16 cellular contexts compared by ENCODE assay signal in genomic region chr9:113562653-113563381, GRCh38.
DNase-seq lines count a peak whose midpoint lies in the region; ATAC-seq and TF ChIP-seq lines count a peak whose summit lies in the region.
"Had no signal": no experiment of that assay in that cellular context is flagged by ENCODE, and none has a peak within 500 bp of the region (broad histone marks: within the 10 kb centered on the region; RNA-seq: fewer than 3 reads in every experiment).

No MANE protein-coding gene starts in this region.

- H3K27ac Mint-ChIP-seq in activated T-cell treated with anti-CD3 and anti-CD28 coated beads, Interleukin-2, amount 50 U/mL, for 24 hours: peak overlapping the region; percentile 44
- no peak overlapping the region for H3K27ac Mint-ChIP-seq in endothelial cell (ENCODE audit: unreplicated experiment)
- peak overlapping the region; percentile 56 to 87 for H3K27ac Mint-ChIP-seq in natural killer cell treated with Interleukin-12 subunit alpha and Interleukin-12 subunit beta and Interleukin-15 and Interleukin-18, amount 100 ng/mL, for 72 hours
- H3K27ac Mint-ChIP-seq: H9 had no signal

- H3K36me3 Mint-ChIP-seq in activated T-cell treated with anti-CD3 and anti-CD28 coated beads, Interleukin-2, amount 50 U/mL, for 24 hours (ENCODE audit: low read depth): peaks cover 4% of the 10 kb centered on the region
- peaks cover 54% of the 10 kb centered on the region for H3K36me3 Mint-ChIP-seq in endothelial cell (ENCODE audit: low read depth, unreplicated experiment)
- no peaks in the 10 kb centered on the region for H3K36me3 Mint-ChIP-seq in natural killer cell treated with Interleukin-12 subunit alpha and Interleukin-12 subunit beta and Interleukin-15 and Interleukin-18, amount 100 ng/mL, for 72 hours

- H3K4me1 Mint-ChIP-seq in activated T-cell treated with anti-CD3 and anti-CD28 coated beads, Interleukin-2, amount 50 U/mL, for 24 hours (ENCODE audit: low read depth): peaks cover 24% of the 10 kb centered on the region
- peaks cover 27% of the 10 kb centered on the region for H3K4me1 Mint-ChIP-seq in endothelial cell (ENCODE audit: unreplicated experiment)
- H3K4me1 Mint-ChIP-seq in natural killer cell treated with Interleukin-12 subunit alpha and Interleukin-12 subunit beta and Interleukin-15 and Interleukin-18, amount 100 ng/mL, for 72 hours (ENCODE audit: low read depth in 2 of 2): peaks cover 54 to 63% of the 10 kb centered on the region in 2 donors

- no peaks in the 10 kb centered on the region for H3K27me3 Mint-ChIP-seq in activated T-cell treated with anti-CD3 and anti-CD28 coated beads, Interleukin-2, amount 50 U/mL, for 24 hours
- peaks cover 30% of the 10 kb centered on the region for H3K27me3 Mint-ChIP-seq in endothelial cell (ENCODE audit: unreplicated experiment)
- no peaks in the 10 kb centered on the region for H3K27me3 Mint-ChIP-seq in natural killer cell treated with Interleukin-12 subunit alpha and Interleukin-12 subunit beta and Interleukin-15 and Interleukin-18, amount 100 ng/mL, for 72 hours

- no peak for DNase-seq in activated T-cell treated with anti-CD3 and anti-CD28 coated beads, Interleukin-2, amount 50 U/mL, for 24 hours
- DNase-seq in activated T-cell treated with anti-CD3 and anti-CD28 coated beads for 4 hours (no peak), endothelial cell (ENCODE audit: low spot score) (no peak), thoracic aorta (ENCODE audit: low spot score) (no peak), NCI-H1436 (lab: John Stamatoyannopoulos, UW) (no peak)
- no peak for DNase-seq in natural killer cell treated with Interleukin-12 subunit alpha and Interleukin-12 subunit beta and Interleukin-15 and Interleukin-18, amount 100 ng/mL, for 72 hours (ENCODE audit: low spot score)
- DNase-seq: activated CD4-positive, alpha-beta T cell treated with anti-CD3 and anti-CD28 coated beads, Interleukin-2, amount 50 U/mL, for 4 hours; H9; NCI-H774; Peyer's patch; stimulated activated CD4-positive, alpha-beta T cell treated with anti-CD3 and anti-CD28 coated beads, Interleukin-4, amount 100 ng/mL, for 4 hours had no signal

- TF ChIP-seq CTCF in endothelial cell (IDR thresholded peaks at IDR 0.05; ENCODE audit: unreplicated experiment) (no peak), thoracic aorta (IDR thresholded peaks at IDR 0.05) (no peak)

- H3K27me3 ChIP-seq in thoracic aorta (replicated peaks; ENCODE audit: insufficient read depth): no peaks in the 10 kb centered on the region
- H3K27me3 ChIP-seq: ovary, Peyer's patch had no signal

- H3K4me3 Mint-ChIP-seq in activated T-cell treated with anti-CD3 and anti-CD28 coated beads, Interleukin-2, amount 50 U/mL, for 24 hours: no peak overlapping the region
- H3K4me3 Mint-ChIP-seq in endothelial cell (ENCODE audit: unreplicated experiment): peak overlapping the region; percentile 53
- no peak overlapping the region for H3K4me3 Mint-ChIP-seq in natural killer cell treated with Interleukin-12 subunit alpha and Interleukin-12 subunit beta and Interleukin-15 and Interleukin-18, amount 100 ng/mL, for 72 hours
- H3K4me3 Mint-ChIP-seq: H9 had no signal

- no peaks in the 10 kb centered on the region for H3K9me3 ChIP-seq in thoracic aorta
- H3K9me3 ChIP-seq: BLaER1 treated with 17β-estradiol and CSF1 and Interleukin-3, amounts not matched to agents 10 nM and 100 nM; ovary; Peyer's patch had no signal

- H3K9me3 Mint-ChIP-seq in activated T-cell treated with anti-CD3 and anti-CD28 coated beads, Interleukin-2, amount 50 U/mL, for 24 hours: no peaks in the 10 kb centered on the region
- no peaks in the 10 kb centered on the region for H3K9me3 Mint-ChIP-seq in endothelial cell (ENCODE audit: unreplicated experiment)
- no peaks in the 10 kb centered on the region for H3K9me3 Mint-ChIP-seq in natural killer cell treated with Interleukin-12 subunit alpha and Interleukin-12 subunit beta and Interleukin-15 and Interleukin-18, amount 100 ng/mL, for 72 hours
- H3K9me3 Mint-ChIP-seq: H9 had no signal

- peaks cover 31 to 73% of the 10 kb centered on the region in 2 donors for H3K4me1 ChIP-seq in thoracic aorta (ENCODE audit: control insufficient read depth in 1 of 2, low read depth in 2 of 2)

- peak overlapping the region; percentile 96 to 99 for H3K27ac ChIP-seq in thoracic aorta
- H3K27ac ChIP-seq: BLaER1 treated with 17β-estradiol and CSF1 and Interleukin-3, amounts not matched to agents 10 nM and 100 nM; ovary had no signal

- no peaks in the 10 kb centered on the region for H3K36me3 ChIP-seq in thoracic aorta
- H3K36me3 ChIP-seq: BLaER1 treated with 17β-estradiol and CSF1 and Interleukin-3, amounts not matched to agents 10 nM and 100 nM; ovary; Peyer's patch had no signal

- no peak overlapping the region for H3K4me3 ChIP-seq in thoracic aorta
- H3K4me3 ChIP-seq: BLaER1 treated with 17β-estradiol and CSF1 and Interleukin-3, amounts not matched to agents 10 nM and 100 nM; ovary; Peyer's patch; skin epidermis had no signal

- no peak for ATAC-seq in natural killer cell treated with Interleukin-12 subunit alpha and Interleukin-12 subunit beta and Interleukin-15 and Interleukin-18, amount 100 ng/mL, for 72 hours
- ATAC-seq in thoracic aorta (ENCODE audit: insufficient number of reproducible peaks, low FRiP score, low read depth): no peak
- no peak for ATAC-seq in HG02623 (IDR thresholded peaks at IDR 0.05; ENCODE audit: unreplicated experiment)
- ATAC-seq in GM19397 (IDR thresholded peaks at IDR 0.05; ENCODE audit: unreplicated experiment): no peak
